15 cellular contexts compared by ENCODE assay signal in genomic region chr9:82989949-82990348, GRCh38.
A peak's percentile ranks its signal among the peaks of the same experiment; 100 is the strongest.
DNase-seq lines count a peak whose midpoint lies in the region; ATAC-seq and TF ChIP-seq lines count a peak whose summit lies in the region.
"Had no signal": no experiment of that assay in that cellular context is flagged by ENCODE, and none has a peak within 500 bp of the region (broad histone marks: within the 10 kb centered on the region; RNA-seq: fewer than 3 reads in every experiment).

No MANE protein-coding gene starts in this region.

- intact Hi-C loops in PC-3 (cut with micrococcal nuclease) = loop anchor here (2.0 to 10.0 kb wide), 2 partner anchors 37 to 75 kb away; partner anchors contain the start of gene RASEF
- intact Hi-C loops in mucosa of descending colon (cut with DNase I, micrococcal nuclease) = no loop called here
- intact Hi-C loops in esophagus squamous epithelium (cut with DNase I) = no loop called here

- no peak for TF ChIP-seq CTCF in PC-3 (conservative IDR thresholded peaks at IDR 0.05; ENCODE audit: low read depth, low read length)
- TF ChIP-seq CTCF in neural cell (IDR thresholded peaks at IDR 0.05; ENCODE audit: poor library complexity, severe bottlenecking) = no peak
- no peak for TF ChIP-seq CTCF in mucosa of descending colon (IDR thresholded peaks at IDR 0.05)
- no peak for TF ChIP-seq CTCF in esophagus squamous epithelium (IDR thresholded peaks at IDR 0.05)

- H3K9ac ChIP-seq in PC-3 (ENCODE audit: low read length) (no peak overlapping the region), neural cell (ENCODE audit: low read length) (no peak overlapping the region)
- H3K9ac ChIP-seq: KMS-11 had no signal

- peak; percentile 74 for ATAC-seq in PC-3
- no peak for ATAC-seq in mucosa of descending colon
- no peak for ATAC-seq in GM18867 (IDR thresholded peaks at IDR 0.05; ENCODE audit: unreplicated experiment)

- H3K4me2 ChIP-seq in PC-3 (ENCODE audit: low read length) (peak overlapping the region; percentile 15; the same call in 1 of the 2 replicates), neural cell (ENCODE audit: low read length) (no peak overlapping the region)
- H3K4me2 ChIP-seq: KMS-11 had no signal

- 0 out of 2 replicates have a peak overlapping the region, but pooled peaks have one; percentile 19 for H3K27ac ChIP-seq in PC-3 (ENCODE audit: low read length)
- H3K27ac ChIP-seq in neural cell (ENCODE audit: low read length) = no peak overlapping the region
- H3K27ac ChIP-seq in esophagus squamous epithelium = no peak overlapping the region
- H3K27ac ChIP-seq: KMS-11 had no signal

- CTCF ChIA-PET in PC-3 (lab: Charles Lee) = no interaction called here

- no peaks in the 10 kb centered on the region for H3K36me3 ChIP-seq in PC-3 (ENCODE audit: low read depth, low read length)
- H3K36me3 ChIP-seq in neural cell (ENCODE audit: insufficient read depth, low read length) = no peaks in the 10 kb centered on the region
- H3K36me3 ChIP-seq in mucosa of descending colon (ENCODE audit: low read depth) = no peaks in the 10 kb centered on the region
- H3K36me3 ChIP-seq in esophagus squamous epithelium = peaks cover 0 to 12% (median 0%) of the 10 kb centered on the region in 3 donors

- H3K9me2 ChIP-seq in PC-3 (replicated peaks; ENCODE audit: low read length) = no peaks in the 10 kb centered on the region
- H3K9me2 ChIP-seq in neural cell (ENCODE audit: insufficient read depth, low read length) = no peaks in the 10 kb centered on the region

- peak; percentile 48 for DNase-seq in COLO829 (ENCODE audit: low spot score)
- peak; percentile 10 for DNase-seq in HT-29 (ENCODE audit: low spot score)
- DNase-seq in PC-3 = peak; percentile 59
- no peak for DNase-seq in mucosa of descending colon
- no peak for DNase-seq in esophagus squamous epithelium (lab: John Stamatoyannopoulos, UW)
- DNase-seq in T-helper 9 cell = no peak
- DNase-seq: AML-193; Calu3; CD4-positive, alpha-beta memory T cell; GDM1; GOT3; H7 had no signal

- H3F3A ChIP-seq in PC-3 (ENCODE audit: low read length, unreplicated experiment) (no peaks in the 10 kb centered on the region), neural cell (ENCODE audit: insufficient read depth, low read length, poor library complexity, severe bottlenecking) (no peaks in the 10 kb centered on the region)

- TF ChIP-seq POLR2A in esophagus squamous epithelium (IDR thresholded peaks at IDR 0.05) = no peak

- H2AFZ ChIP-seq in PC-3 (ENCODE audit: low read length) = no peak overlapping the region
- H2AFZ ChIP-seq in neural cell (ENCODE audit: low read depth, low read length) = no peak overlapping the region

- WGBS in esophagus squamous epithelium, 2 donors = 66 to 68% methylated on average over 4 of the region's 4 CpGs

- BruUV-seq in PC-3 (replicated peaks; lab: Mats Ljungman, UMichigan) = no TSS peak

- H3K4me3 ChIP-seq in PC-3 (ENCODE audit: low read length) (no peak overlapping the region), neural cell (ENCODE audit: low read length) (no peak overlapping the region), mucosa of descending colon (no peak overlapping the region), esophagus squamous epithelium (no peak overlapping the region)

- no peak for TF ChIP-seq RAD21 in neural cell (conservative IDR thresholded peaks at IDR 0.05)

- TF ChIP-seq EP300 in neural cell (conservative IDR thresholded peaks at IDR 0.05; ENCODE audit: poor library complexity, severe bottlenecking) = peak; percentile 98

- no peaks in the 10 kb centered on the region for H3K27me3 ChIP-seq in PC-3 (ENCODE audit: low read length)
- peaks cover 11% of the 10 kb centered on the region for H3K27me3 ChIP-seq in neural cell (ENCODE audit: insufficient read depth, low read depth, low read length)
- H3K27me3 ChIP-seq in esophagus squamous epithelium = no peaks in the 10 kb centered on the region

- no peaks in the 10 kb centered on the region for H4K20me1 ChIP-seq in PC-3 (ENCODE audit: low read length)
- no peaks in the 10 kb centered on the region for H4K20me1 ChIP-seq in neural cell (ENCODE audit: insufficient read depth)

- H3K79me2 ChIP-seq in PC-3 (ENCODE audit: low read length) (no peaks in the 10 kb centered on the region), neural cell (replicated peaks; ENCODE audit: insufficient read depth, low read length) (no peaks in the 10 kb centered on the region)

- H3K4me1 ChIP-seq in PC-3 (ENCODE audit: insufficient read depth, low read length) (peaks cover 10% of the 10 kb centered on the region), mucosa of descending colon (ENCODE audit: low read depth) (peaks cover 19% of the 10 kb centered on the region), esophagus squamous epithelium (no peaks in the 10 kb centered on the region)

- POLR2A ChIA-PET in PC-3 (lab: Charles Lee; ENCODE audit: unreplicated experiment) = no interaction called here

- H3K9me3 ChIP-seq in PC-3 (ENCODE audit: low read length) = no peaks in the 10 kb centered on the region
- no peaks in the 10 kb centered on the region for H3K9me3 ChIP-seq in neural cell (ENCODE audit: low read length)
- H3K9me3 ChIP-seq in mucosa of descending colon = no peaks in the 10 kb centered on the region
- H3K9me3 ChIP-seq in esophagus squamous epithelium = no peaks in the 10 kb centered on the region

TF ChIP-seq in neural cell, 6 proteins besides CTCF, POLR2A, EP300 and RAD21:
- no peak for TF ChIP-seq SMC3 (conservative IDR thresholded peaks at IDR 0.05; ENCODE audit: poor library complexity)
- peak; percentile 100 for TF ChIP-seq POLR2AphosphoS5 (IDR thresholded peaks at IDR 0.05)
- peak; percentile 89 for TF ChIP-seq REST (IDR thresholded peaks at IDR 0.05; ENCODE audit: borderline replicate concordance)
- TF ChIP-seq TAF1 (IDR thresholded peaks at IDR 0.05; ENCODE audit: low read depth) = no peak
- TF ChIP-seq MXI1 (conservative IDR thresholded peaks at IDR 0.05; ENCODE audit: poor library complexity, severe bottlenecking) = no peak

Comparison
In these comparisons a context has a peak if more than half of its experiments do, and no peak if none do; other contexts are left out.
1. DNase-seq: peak in COLO829 (single experiment), HT-29 (single experiment) and PC-3 (single experiment); none in mucosa of descending colon (0 of 3), esophagus squamous epithelium (single experiment) and T-helper 9 cell (single experiment).